ENCODE assay signal across 29 cellular contexts in the genomic region with DNA sequence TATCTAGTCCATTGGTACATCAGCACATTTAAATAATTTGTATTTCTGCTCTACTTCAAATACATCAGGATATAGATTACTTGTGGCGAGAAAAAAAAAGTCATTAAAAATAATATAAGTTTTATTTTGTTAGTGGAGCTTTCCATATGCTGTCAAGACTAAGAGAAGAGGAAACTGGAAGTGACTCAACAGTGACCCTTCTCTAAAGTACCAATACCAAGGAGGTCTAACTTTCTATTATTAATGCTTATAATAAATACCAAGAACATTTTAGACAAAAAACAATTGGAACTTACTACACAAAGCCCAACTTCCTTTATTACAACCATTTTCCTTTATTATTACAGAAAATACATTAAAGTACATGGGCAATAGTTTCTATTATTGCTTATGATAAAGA. TPM values are rescaled to one million over a fixed set of nuclear protein-coding genes. Genes with fewer than 3 reads are reported as not detected.
DNase-seq lines count a peak whose midpoint lies in the region; ATAC-seq, FAIRE-seq and TF ChIP-seq lines count a peak whose summit lies in the region.
"Had no signal": no experiment of that assay in that cellular context is flagged by ENCODE, and none has a peak within 500 bp of the region (broad histone marks: within the 10 kb centered on the region; RNA-seq: fewer than 3 reads in every experiment).

No MANE protein-coding gene starts in this region.

- no peak for ATAC-seq in HG03159 (IDR thresholded peaks at IDR 0.05; ENCODE audit: unreplicated experiment)
- ATAC-seq: GM12878 had no signal

- no peak for TF ChIP-seq CTCF in endothelial cell of umbilical vein (IDR thresholded peaks at IDR 0.05; ENCODE audit: extremely low read depth in 1 of 2, insufficient read depth in 1 of 2, low read depth in 1 of 2, low read length in 2 of 2)

- no TSS peak for BruUV-seq in endothelial cell of umbilical vein (replicated peaks; lab: Mats Ljungman, UMichigan)

- no peaks in the 10 kb centered on the region for H4K20me1 ChIP-seq in endothelial cell of umbilical vein (replicated peaks; ENCODE audit: control insufficient read depth, extremely low read depth, insufficient read depth, low read length)
- H4K20me1 ChIP-seq: BLaER1 had no signal

- H2AFZ ChIP-seq in endothelial cell of umbilical vein (ENCODE audit: low read depth, low read length) = no peak overlapping the region

- no peaks in the 10 kb centered on the region for H3K9me3 ChIP-seq in endothelial cell of umbilical vein (replicated peaks; ENCODE audit: control insufficient read depth, insufficient read depth, low read length)
- H3K9me3 ChIP-seq: BE2C had no signal

- H3K27ac ChIP-seq in endothelial cell of umbilical vein (ENCODE audit: insufficient read depth, low read depth, low read length) = no peak overlapping the region
- H3K27ac ChIP-seq: BLaER1 had no signal

- FAIRE-seq in colon (lab: Jason Lieb, UNC) (peak; percentile 31), endothelial cell of umbilical vein (lab: Jason Lieb, UNC) (no peak), GM12891 (lab: Jason Lieb, UNC) (no peak)
- FAIRE-seq: A204.1, GM12878 had no signal

- CTCF ChIA-PET in endothelial cell of umbilical vein (lab: Charles Lee) = interaction anchor here (0.6 to 1.3 kb wide), 4 partner anchors 10 to 75 kb away, joined by 3 to 6 read pairs (median 4); no protein-coding TSS in a partner anchor

- DNase-seq in endothelial cell of umbilical vein (ENCODE audit: low read depth, low spot score) = peak; percentile 67
- DNase-seq in pulmonary artery endothelial cell (ENCODE audit: low read depth, low spot score) = peak; percentile 7
- no peak for DNase-seq in GM12891 (ENCODE audit: insufficient read length, low spot score)
- no peak for DNase-seq in NCI-H2081 treated with DMSO at 0.1 percent for 48 hours (lab: John Stamatoyannopoulos, UW)
- DNase-seq: 8988T; ACHN; BE2C; C1 segment of cervical spinal cord; CD4-positive, alpha-beta memory T cell; CD4-positive, CD25-positive, alpha-beta regulatory T cell; CD8-positive, alpha-beta memory T cell; COR-L47; DMS 273 treated with DMSO at 0.1 percent for 48 hours; DMS153; DMS53; DMS79; DND-41; EL; GDM1 had no signal

- POLR2A ChIA-PET in endothelial cell of umbilical vein (lab: Charles Lee) = no interaction called here

- dilution Hi-C loops in endothelial cell of umbilical vein (cut with MboI; ENCODE audit: extremely low pct_ligation_motif_present, low sequenced_read_pairs) = no loop called here

- TF ChIP-seq POLR2A in endothelial cell of umbilical vein (IDR thresholded peaks at IDR 0.05; ENCODE audit: low read depth, low read length) = no peak
- no peak for TF ChIP-seq POLR2A in GM12891 (IDR thresholded peaks at IDR 0.05; ENCODE audit: low read depth, low read length)

- intact Hi-C loops in endothelial cell of umbilical vein (cut with micrococcal nuclease) = loop anchor here (2.0 kb wide), 1 partner anchor 53 kb away; the partner anchor contains the start of gene B4GALT6

- H3K4me1 ChIP-seq in endothelial cell of umbilical vein (ENCODE audit: control insufficient read depth, extremely low read depth, insufficient read depth, low read length) = peaks cover 15% of the 10 kb centered on the region
- H3K4me1 ChIP-seq: BE2C had no signal

- H3K79me2 ChIP-seq in endothelial cell of umbilical vein (ENCODE audit: control insufficient read depth, insufficient read depth, low read length) = no peaks in the 10 kb centered on the region

- no peaks in the 10 kb centered on the region for H3K9me1 ChIP-seq in endothelial cell of umbilical vein (replicated peaks; ENCODE audit: control insufficient read depth, extremely low read depth, insufficient read depth, low read length)

- no peak overlapping the region for H3K4me3 ChIP-seq in endothelial cell of umbilical vein (replicated peaks in 1 of 3; ENCODE audit: insufficient read depth in 1 of 3, low read depth in 1 of 3, low read length in 3 of 3)
- H3K4me3 ChIP-seq: BLaER1, GM12878 had no signal

- no peaks in the 10 kb centered on the region for H3K27me3 ChIP-seq in endothelial cell of umbilical vein (ENCODE audit: control insufficient read depth in 2 of 2, insufficient read depth in 2 of 2, low read length in 2 of 2)
- H3K27me3 ChIP-seq: BE2C, BLaER1 had no signal

- H3K4me2 ChIP-seq in endothelial cell of umbilical vein (ENCODE audit: insufficient read depth, low read length) = peak overlapping the region; percentile 67

- no peaks in the 10 kb centered on the region for H3K36me3 ChIP-seq in endothelial cell of umbilical vein (ENCODE audit: control insufficient read depth in 2 of 2, extremely low read depth in 1 of 2, insufficient read depth in 2 of 2, low read length in 2 of 2)
- H3K36me3 ChIP-seq: BE2C had no signal

- no peak overlapping the region for H3K9ac ChIP-seq in endothelial cell of umbilical vein (replicated peaks; ENCODE audit: extremely low read depth, insufficient read depth, low read length)
- H3K9ac ChIP-seq: BLaER1 had no signal

TF ChIP-seq in endothelial cell of umbilical vein, 7 proteins besides CTCF, POLR2A, EP300 and RAD21:
- TF ChIP-seq GATA2 (IDR thresholded peaks at IDR 0.05; ENCODE audit: insufficient read depth, insufficient read length, low read depth, low read length) (no peak), POLR2AphosphoS5 (IDR thresholded peaks at IDR 0.05; ENCODE audit: insufficient read depth, low read depth, low read length) (no peak), FOS (IDR thresholded peaks at IDR 0.05; ENCODE audit: borderline replicate concordance, insufficient read depth, low read length) (peak; percentile 49), JUN (IDR thresholded peaks at IDR 0.05; ENCODE audit: borderline replicate concordance, insufficient read depth, insufficient read length, low read depth) (peak; percentile 38)

TF ChIP-seq in GM12891, 5 proteins besides CTCF, POLR2A, EP300 and RAD21:
- no peak for TF ChIP-seq POU2F2 (IDR thresholded peaks at IDR 0.05; ENCODE audit: low read depth, low read length)
- TF ChIP-seq POLR2AphosphoS5 (IDR thresholded peaks at IDR 0.05; ENCODE audit: low read depth, low read length) = no peak
- TF ChIP-seq TAF1 (IDR thresholded peaks at IDR 0.05; ENCODE audit: low read depth, low read length) = no peak
- no peak for TF ChIP-seq PAX5 (IDR thresholded peaks at IDR 0.05; ENCODE audit: insufficient read depth, low read length, severe bottlenecking)
- no peak for TF ChIP-seq SPI1 (IDR thresholded peaks at IDR 0.05; ENCODE audit: low read depth, low read length)

RNA-seq across cellular contexts. Expression of gene TTR, which starts 39.8 kb away (rescaled TPM):
- total RNA-seq in endothelial cell of umbilical vein (not detected in 2 replicates), pulmonary artery endothelial cell (not detected in 2 replicates)
- polyA plus RNA-seq in endothelial cell of umbilical vein = not detected in 2 replicates
- not detected in 2 replicates for polyA plus RNA-seq in endothelial cell of umbilical vein (2011; cell fraction: cytosol; rRNA removed)
- polyA plus RNA-seq in endothelial cell of umbilical vein (2011; cell fraction: nucleus; rRNA removed) = not detected in 2 replicates
- not detected in 2 replicates for polyA plus RNA-seq in endothelial cell of umbilical vein (2012)
- polyA minus RNA-seq in endothelial cell of umbilical vein = not detected in 2 replicates
- polyA minus RNA-seq in endothelial cell of umbilical vein (2011; cell fraction: cytosol; rRNA and poly(A)+ RNA removed) = not detected
- polyA minus RNA-seq in endothelial cell of umbilical vein (2011; cell fraction: nucleus; rRNA and poly(A)+ RNA removed) = not detected in 2 replicates
- not detected for polyA plus RNA-seq in GM12891 (2012; ENCODE audit: low read depth, missing spikeins)
- total RNA-seq: A673; CD4-positive, alpha-beta memory T cell; CD4-positive, CD25-positive, alpha-beta regulatory T cell; CD8-positive, alpha-beta memory T cell; Daoy; G401 had no signal
- polyA plus RNA-seq: AG04450; CD14-positive monocyte; CD4-positive, alpha-beta memory T cell; CD4-positive, CD25-positive, alpha-beta regulatory T cell; CD8-positive, alpha-beta memory T cell had no signal

RNA-seq across cellular contexts. Expression of gene B4GALT6, which starts 52.9 kb away (rescaled TPM):
- total RNA-seq in endothelial cell of umbilical vein (24.2 and 25.2 TPM in 2 replicates), pulmonary artery endothelial cell (9.1 and 12.2 TPM in 2 replicates)
- polyA plus RNA-seq in endothelial cell of umbilical vein = 2.9 and 3.9 TPM in 2 replicates
- polyA plus RNA-seq in endothelial cell of umbilical vein (2011; cell fraction: cytosol; rRNA removed) = 4.7 and 4.8 TPM in 2 replicates
- polyA plus RNA-seq in endothelial cell of umbilical vein (2011; cell fraction: nucleus; rRNA removed) = 10.8 and 12.9 TPM in 2 replicates
- polyA plus RNA-seq in endothelial cell of umbilical vein (2012) = 23.5 and 24.6 TPM in 2 replicates
- polyA minus RNA-seq in endothelial cell of umbilical vein = 8.4 and 10.5 TPM in 2 replicates
- polyA minus RNA-seq in endothelial cell of umbilical vein (2011; cell fraction: cytosol; rRNA and poly(A)+ RNA removed) = 1.2 TPM
- polyA minus RNA-seq in endothelial cell of umbilical vein (2011; cell fraction: nucleus; rRNA and poly(A)+ RNA removed) = 6.4 and 8.8 TPM in 2 replicates
- 14.9 TPM for polyA plus RNA-seq in GM12891 (2012; ENCODE audit: low read depth, missing spikeins)
- polyA plus RNA-seq: CD4-positive, alpha-beta memory T cell; CD4-positive, CD25-positive, alpha-beta regulatory T cell had no signal

Comparison
In these comparisons a context has a peak if more than half of its experiments do, and no peak if none do; other contexts are left out.
1. DNase-seq: peak in endothelial cell of umbilical vein (single experiment) and pulmonary artery endothelial cell (single experiment); none in GM12891 (single experiment) and NCI-H2081 treated with DMSO at 0.1 percent for 48 hours (single experiment).